Comparison of ENCODE assay signal across 25 cellular contexts in the genomic region with DNA sequence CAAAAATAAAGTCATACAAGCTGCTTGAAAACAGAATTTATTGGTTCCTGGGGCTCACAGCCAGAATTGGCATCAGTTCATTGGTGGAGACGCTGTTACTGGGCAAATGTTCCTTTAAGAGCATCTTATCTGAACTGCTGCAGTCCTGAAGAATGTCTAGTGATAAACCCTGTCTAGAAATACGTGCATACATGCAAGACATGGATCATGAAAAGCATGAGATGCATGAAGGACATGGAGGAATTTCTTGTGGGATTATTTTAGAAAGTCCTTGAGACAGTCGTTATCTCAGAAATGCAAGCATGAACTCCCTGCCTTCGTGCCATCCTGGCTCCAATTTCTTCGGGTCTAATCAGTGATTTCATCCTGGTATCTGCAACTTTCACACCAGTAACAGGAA. TPM values are rescaled to one million over a fixed set of nuclear protein-coding genes. Genes with fewer than 3 reads are reported as not detected.
DNase-seq lines count a peak whose midpoint lies in the region; ATAC-seq and TF ChIP-seq lines count a peak whose summit lies in the region.
"Had no signal": no experiment of that assay in that cellular context is flagged by ENCODE, and none has a peak within 500 bp of the region (broad histone marks: within the 10 kb centered on the region; RNA-seq: fewer than 3 reads in every experiment).

No MANE protein-coding gene starts in this region.

- no peak for TF ChIP-seq CTCF in LNCaP clone FGC (IDR thresholded peaks at IDR 0.05; ENCODE audit: control insufficient read depth, extremely low read depth, insufficient read depth)

- no peak overlapping the region for H3K4me3 ChIP-seq in LNCaP clone FGC (ENCODE audit: low read depth, low read length)
- H3K4me3 ChIP-seq: psoas muscle, suprapubic skin, vagina had no signal

- H3K4me1 Mint-ChIP-seq in stimulated activated naive CD8-positive, alpha-beta T cell treated with anti-CD3 and anti-CD28 coated beads, Interleukin-15, amount 100 ng/mL, for 72 hours = peaks cover 5% of the 10 kb centered on the region
- no peaks in the 10 kb centered on the region for H3K4me1 Mint-ChIP-seq in activated naive CD8-positive, alpha-beta T cell treated with anti-CD3 and anti-CD28 coated beads, Interleukin-2, amount 50 U/mL, for 24 hours
- H3K4me1 Mint-ChIP-seq: activated B cell treated with CpG ODN at 0.5 μM for 24 hours had no signal

- no peak overlapping the region for H3K4me3 Mint-ChIP-seq in stimulated activated naive CD8-positive, alpha-beta T cell treated with anti-CD3 and anti-CD28 coated beads, Interleukin-15, amount 100 ng/mL, for 72 hours
- no peak overlapping the region for H3K4me3 Mint-ChIP-seq in activated naive CD8-positive, alpha-beta T cell treated with anti-CD3 and anti-CD28 coated beads, Interleukin-2, amount 50 U/mL, for 24 hours
- H3K4me3 Mint-ChIP-seq: activated B cell treated with CpG ODN at 0.5 μM for 24 hours; activated CD8-positive, alpha-beta T cell treated with anti-CD3 and anti-CD28 coated beads for 36 hours; dendritic cell treated with granulocyte-macrophage colony-stimulating factor and Interleukin-4, amounts not matched to agents 40 ng/mL and 50 ng/mL, for 4 days; neural crest cell had no signal

- H3K9me3 Mint-ChIP-seq in stimulated activated naive CD8-positive, alpha-beta T cell treated with anti-CD3 and anti-CD28 coated beads, Interleukin-15, amount 100 ng/mL, for 72 hours = no peaks in the 10 kb centered on the region
- H3K9me3 Mint-ChIP-seq in activated naive CD8-positive, alpha-beta T cell treated with anti-CD3 and anti-CD28 coated beads, Interleukin-2, amount 50 U/mL, for 24 hours = no peaks in the 10 kb centered on the region
- H3K9me3 Mint-ChIP-seq: activated B cell treated with CpG ODN at 0.5 μM for 24 hours; activated CD8-positive, alpha-beta T cell treated with anti-CD3 and anti-CD28 coated beads for 36 hours; dendritic cell treated with granulocyte-macrophage colony-stimulating factor and Interleukin-4, amounts not matched to agents 40 ng/mL and 50 ng/mL, for 4 days; neural crest cell had no signal

- peak; percentile 16 for DNase-seq in A172 (ENCODE audit: low spot score)
- DNase-seq in LNCaP clone FGC (ENCODE audit: low read depth) = peak; percentile 82
- peak; percentile 57 for DNase-seq in astrocyte of the hippocampus (ENCODE audit: low read depth, low spot score)
- peak; percentile 35 for DNase-seq in iris pigment epithelial cell (ENCODE audit: low read depth)
- DNase-seq in stimulated activated naive CD8-positive, alpha-beta T cell treated with anti-CD3 and anti-CD28 coated beads, Interleukin-15, amount 100 ng/mL, for 72 hours = no peak
- DNase-seq in activated naive CD8-positive, alpha-beta T cell treated with anti-CD3 and anti-CD28 coated beads, Interleukin-2, amount 50 U/mL, for 24 hours = no peak
- DNase-seq: activated B cell treated with CpG ODN at 0.5 μM for 24 hours; activated CD8-positive, alpha-beta T cell treated with anti-CD3 and anti-CD28 coated beads for 36 hours; activated effector memory CD4-positive, alpha-beta T cell treated with anti-CD3 and anti-CD28 coated beads, Interleukin-2, amount 50 U/mL, for 16 hours; activated T-cell treated with anti-CD3 and anti-CD28 coated beads for 4 hours; C1 segment of cervical spinal cord; foreskin melanocyte; hippocampal formation; NCI-H1092; NCI-H1930; psoas muscle; SK-N-SH; stimulated activated CD4-positive, alpha-beta T cell treated with anti-CD3 and anti-CD28 coated beads, Interleukin-1b, Interleukin-23, amount 100 ng/mL, for 48 hours had no signal

- no peaks in the 10 kb centered on the region for H3K36me3 Mint-ChIP-seq in activated naive CD8-positive, alpha-beta T cell treated with anti-CD3 and anti-CD28 coated beads, Interleukin-2, amount 50 U/mL, for 24 hours (ENCODE audit: low read depth)

- H3K27me3 Mint-ChIP-seq in stimulated activated naive CD8-positive, alpha-beta T cell treated with anti-CD3 and anti-CD28 coated beads, Interleukin-15, amount 100 ng/mL, for 72 hours = peaks cover 8% of the 10 kb centered on the region
- peaks cover 4% of the 10 kb centered on the region for H3K27me3 Mint-ChIP-seq in activated naive CD8-positive, alpha-beta T cell treated with anti-CD3 and anti-CD28 coated beads, Interleukin-2, amount 50 U/mL, for 24 hours
- H3K27me3 Mint-ChIP-seq: dendritic cell treated with granulocyte-macrophage colony-stimulating factor and Interleukin-4, amounts not matched to agents 40 ng/mL and 50 ng/mL, for 4 days had no signal

- ATAC-seq in stimulated activated naive CD8-positive, alpha-beta T cell treated with anti-CD3 and anti-CD28 coated beads, Interleukin-15, amount 100 ng/mL, for 72 hours = no peak
- ATAC-seq in HG03039 (IDR thresholded peaks at IDR 0.05; ENCODE audit: unreplicated experiment) (no peak), HG02623 (IDR thresholded peaks at IDR 0.05; ENCODE audit: unreplicated experiment) (no peak)
- ATAC-seq in activated naive CD8-positive, alpha-beta T cell treated with anti-CD3 and anti-CD28 coated beads, Interleukin-2, amount 50 U/mL, for 24 hours = no peak
- ATAC-seq: activated CD8-positive, alpha-beta T cell treated with anti-CD3 and anti-CD28 coated beads for 36 hours; psoas muscle had no signal

- no peak overlapping the region for H3K27ac Mint-ChIP-seq in stimulated activated naive CD8-positive, alpha-beta T cell treated with anti-CD3 and anti-CD28 coated beads, Interleukin-15, amount 100 ng/mL, for 72 hours
- no peak overlapping the region for H3K27ac Mint-ChIP-seq in activated naive CD8-positive, alpha-beta T cell treated with anti-CD3 and anti-CD28 coated beads, Interleukin-2, amount 50 U/mL, for 24 hours
- H3K27ac Mint-ChIP-seq: activated B cell treated with CpG ODN at 0.5 μM for 24 hours; activated CD8-positive, alpha-beta T cell treated with anti-CD3 and anti-CD28 coated beads for 36 hours; dendritic cell treated with granulocyte-macrophage colony-stimulating factor and Interleukin-4, amounts not matched to agents 40 ng/mL and 50 ng/mL, for 4 days had no signal

RNA-seq across cellular contexts. Expression of a gene that starts 32.5 kb away (rescaled TPM):
- total RNA-seq in A172 (2014; rRNA removed; shearing (Covaris generic)) = 13.0 and 19.3 TPM in 2 replicates
- total RNA-seq: activated B cell treated with CpG ODN at 0.5 μM for 24 hours; activated CD8-positive, alpha-beta T cell treated with anti-CD3 and anti-CD28 coated beads for 36 hours; T-helper 2 cell treated with Interferon-gamma antibody and Interleukin-4, amounts not matched to agents 100 ng/mL and 5 ng/mL, for 36 hours had no signal

Comparison
In these comparisons a context has a peak if more than half of its experiments do, and no peak if none do; other contexts are left out.
1. DNase-seq: peak in A172 (single experiment), LNCaP clone FGC (single experiment), astrocyte of the hippocampus (single experiment) and iris pigment epithelial cell (single experiment); none in stimulated activated naive CD8-positive, alpha-beta T cell treated with anti-CD3 and anti-CD28 coated beads, Interleukin-15, amount 100 ng/mL, for 72 hours (0 of 2) and activated naive CD8-positive, alpha-beta T cell treated with anti-CD3 and anti-CD28 coated beads, Interleukin-2, amount 50 U/mL, for 24 hours (single experiment).